In genomic region chr14:61698216-61698980, GRCh38 we compare ENCODE assay signal across 7 cellular contexts. TPM values are rescaled to one million over a fixed set of nuclear protein-coding genes. Genes with fewer than 3 reads are reported as not detected.
DNase-seq lines count a peak whose midpoint lies in the region; ATAC-seq and TF ChIP-seq lines count a peak whose summit lies in the region.

No MANE protein-coding gene starts in this region.

- peaks cover 11% of the 10 kb centered on the region for H3K4me1 ChIP-seq in SJCRH30
- H3K4me1 ChIP-seq in fibroblast of lung (ENCODE audit: control insufficient read depth, extremely low read depth, insufficient read depth, low read length): peaks cover 2% of the 10 kb centered on the region
- H3K4me1 ChIP-seq in skeletal muscle tissue (ENCODE audit: control insufficient read depth in 3 of 3, insufficient read depth in 3 of 3, low read length in 3 of 3): peaks cover 5 to 21% (median 7%) of the 10 kb centered on the region in 3 donors

- H3K36me3 ChIP-seq in H7 (replicated peaks; ENCODE audit: control insufficient read depth, insufficient read depth, low read length) (no peaks in the 10 kb centered on the region), SJCRH30 (peaks cover 2% of the 10 kb centered on the region; the same call in 1 of the 2 replicates), fibroblast of lung (ENCODE audit: control insufficient read depth, insufficient read depth, low read length) (peaks cover 1% of the 10 kb centered on the region), skeletal muscle tissue (ENCODE audit: control insufficient read depth in 3 of 3, insufficient read depth in 3 of 3, low read length in 3 of 3) (no peaks in the 10 kb centered on the region)

- H3K27ac ChIP-seq in SJCRH30 (no peak overlapping the region), fibroblast of lung (ENCODE audit: insufficient read depth, low read length) (peak overlapping the region; percentile 90), skeletal muscle tissue (ENCODE audit: low read depth, low read length) (peak overlapping the region; percentile 20)

- peaks cover 80% of the 10 kb centered on the region for H3K79me2 ChIP-seq in fibroblast of lung (ENCODE audit: control insufficient read depth, insufficient read depth, low read length)

- ATAC-seq in sciatic nerve (no peak), HG02870 (IDR thresholded peaks at IDR 0.05; ENCODE audit: unreplicated experiment) (no peak)

- DNase-seq in H7: no peak
- DNase-seq in SJCRH30: no peak
- DNase-seq in fibroblast of lung (ENCODE audit: low read depth in 2 of 2): no peak
- DNase-seq in sciatic nerve (ENCODE audit: low spot score): no peak
- DNase-seq in COLO829 (ENCODE audit: low spot score): no peak

- H4K20me1 ChIP-seq in fibroblast of lung (ENCODE audit: control insufficient read depth, extremely low read depth, insufficient read depth, low read length): peaks cover 3% of the 10 kb centered on the region

- H3K4me2 ChIP-seq in fibroblast of lung (ENCODE audit: extremely low read depth, insufficient read depth, low read length): peak overlapping the region; percentile 87

- no peak for TF ChIP-seq CTCF in fibroblast of lung (conservative IDR thresholded peaks at IDR 0.05 in 1 of 2, IDR thresholded peaks at IDR 0.05 in 1 of 2; ENCODE audit: low read depth in 1 of 2, low read length in 2 of 2)

- H3K9me3 ChIP-seq in SJCRH30 (replicated peaks) (no peaks in the 10 kb centered on the region), fibroblast of lung (ENCODE audit: control insufficient read depth, insufficient read depth, low read depth, low read length) (no peaks in the 10 kb centered on the region), skeletal muscle tissue (ENCODE audit: control insufficient read depth in 3 of 3, low read length in 3 of 3) (no peaks in the 10 kb centered on the region)

- H3K9ac ChIP-seq in fibroblast of lung (ENCODE audit: insufficient read depth, low read length) (peak overlapping the region; percentile 88), skeletal muscle tissue (ENCODE audit: low read depth in 1 of 3, low read length in 3 of 3) (no peak overlapping the region)

- no peak overlapping the region for H2AFZ ChIP-seq in fibroblast of lung (ENCODE audit: low read length)

- intact Hi-C loops in sciatic nerve (cut with DNase I): no loop called here

- H3K27me3 ChIP-seq in H7 (ENCODE audit: control insufficient read depth, insufficient read depth, low read length) (no peaks in the 10 kb centered on the region), SJCRH30 (no peaks in the 10 kb centered on the region), fibroblast of lung (ENCODE audit: control insufficient read depth, insufficient read depth, low read length) (no peaks in the 10 kb centered on the region), skeletal muscle tissue (ENCODE audit: control insufficient read depth in 3 of 3, insufficient read depth in 3 of 3, low read length in 3 of 3) (no peaks in the 10 kb centered on the region)

- H3K4me3 ChIP-seq in H7 (ENCODE audit: insufficient read depth, low read depth, low read length) (peak overlapping the region; percentile 89), SJCRH30 (peak overlapping the region; percentile 92), fibroblast of lung (replicated peaks in 1 of 4; ENCODE audit: control extremely low read depth in 1 of 4, insufficient read depth in 1 of 4, low read depth in 3 of 4, low read length in 4 of 4) (peak overlapping the region; percentile 92 to 98 (median 96)), skeletal muscle tissue (ENCODE audit: low read length in 3 of 3) (peak overlapping the region in 1 of 3 donors; percentile 93)

RNA-seq across cellular contexts. Expression of gene HIF1A, which starts 3.1 kb away (rescaled TPM):
- 181 and 199 TPM in 2 replicates for total RNA-seq in H7 (2014; rRNA removed; shearing (Covaris generic))
- 150 and 163 TPM in 2 replicates for total RNA-seq in SJCRH30 (2014; rRNA removed; shearing (Covaris generic))
- 216 and 332 TPM in 2 replicates for total RNA-seq in fibroblast of lung
- 216 and 407 TPM in 2 replicates for polyA plus RNA-seq in fibroblast of lung
- 128 and 309 TPM in 2 replicates for polyA plus RNA-seq in fibroblast of lung (2012)
- 45.1 and 68.8 TPM in 2 replicates for polyA minus RNA-seq in fibroblast of lung (ENCODE audit: low replicate concordance)
- total RNA-seq in skeletal muscle tissue: 42.3 TPM
- total RNA-seq in sciatic nerve: 123 TPM
